9 cellular contexts compared by ENCODE assay signal in genomic region chr6:145372671-145373123, GRCh38.
DNase-seq lines count a peak whose midpoint lies in the region; ATAC-seq, FAIRE-seq and TF ChIP-seq lines count a peak whose summit lies in the region.
"Had no signal": no experiment of that assay in that cellular context is flagged by ENCODE, and none has a peak within 500 bp of the region (broad histone marks: within the 10 kb centered on the region; RNA-seq: fewer than 3 reads in every experiment).

No MANE protein-coding gene starts in this region.

- no peak for TF ChIP-seq CTCF in OCI-LY7 (conservative IDR thresholded peaks at IDR 0.05; ENCODE audit: low read length)
- TF ChIP-seq CTCF in kidney (IDR thresholded peaks at IDR 0.05; ENCODE audit: borderline replicate concordance, extremely low read depth, insufficient read depth) = no peak

- H4K20me1 ChIP-seq in OCI-LY7 (ENCODE audit: insufficient read depth, low read length) = no peaks in the 10 kb centered on the region

- H3K36me3 ChIP-seq in OCI-LY7 (ENCODE audit: insufficient read depth, low read length) = no peaks in the 10 kb centered on the region
- no peaks in the 10 kb centered on the region for H3K36me3 ChIP-seq in kidney (ENCODE audit: control insufficient read depth in 1 of 2, insufficient read depth in 2 of 2, low read length in 2 of 2)

- H3K9me3 ChIP-seq in OCI-LY7 (ENCODE audit: low read length) = no peaks in the 10 kb centered on the region
- peaks cover 0 to 6% of the 10 kb centered on the region in 2 donors for H3K9me3 ChIP-seq in kidney (ENCODE audit: control insufficient read depth in 1 of 2, low read length in 2 of 2)

- H2AFZ ChIP-seq in OCI-LY7 (ENCODE audit: low read length) = peak overlapping the region; percentile 23; the same call in 1 of the 2 replicates

- H3K4me3 ChIP-seq in OCI-LY7 (ENCODE audit: low read depth, low read length, poor library complexity, severe bottlenecking) = peak overlapping the region; percentile 30
- H3K4me3 ChIP-seq in kidney (ENCODE audit: low read length in 2 of 2) = no peak overlapping the region

- no TSS peak for BruUV-seq in OCI-LY7 (replicated peaks; lab: Mats Ljungman, UMichigan)

- no peaks in the 10 kb centered on the region for H3K79me2 ChIP-seq in OCI-LY7 (ENCODE audit: insufficient read depth, low read depth, low read length)

- intact Hi-C loops in OCI-LY7 (cut with micrococcal nuclease; ENCODE audit: unreplicated experiment) = no loop called here
- intact Hi-C loops in kidney (cut with DNase I) = no loop called here

- DNase-seq in OCI-LY7 (ENCODE audit: low spot score) = peak; percentile 20
- peak; percentile 2 for DNase-seq in glomerular visceral epithelial cell (ENCODE audit: extremely low spot score)
- DNase-seq in iPS-NIHi11 (ENCODE audit: low spot score) = no peak
- DNase-seq in cerebellar cortex (ENCODE audit: low spot score) = no peak
- DNase-seq in kidney = no peak
- no peak for DNase-seq in activated CD4-positive, CD25-positive, alpha-beta regulatory T cell treated with anti-CD3 and anti-CD28 coated beads, Interleukin-2, amount 50 U/mL, for 72 hours
- DNase-seq: naive thymus-derived CD8-positive, alpha-beta T cell had no signal

- H3K4me2 ChIP-seq in OCI-LY7 (ENCODE audit: low read length) = peak overlapping the region; percentile 44; the same call in 1 of the 2 replicates

- H3K4me1 ChIP-seq in OCI-LY7 (ENCODE audit: insufficient read depth, low read length, poor library complexity, severe bottlenecking) (no peaks in the 10 kb centered on the region), kidney (ENCODE audit: control insufficient read depth in 1 of 2, insufficient read depth in 1 of 2, low read depth in 1 of 2, low read length in 2 of 2) (no peaks in the 10 kb centered on the region)

- POLR2A ChIA-PET in OCI-LY7 (lab: Charles Lee) = interaction anchor here (0.6 to 0.7 kb wide), 3 partner anchors 25 to 1406 kb away, joined by 3 to 8 read pairs (median 3); no protein-coding TSS in a partner anchor

- CTCF ChIA-PET in OCI-LY7 (lab: Charles Lee; ENCODE audit: unreplicated experiment) = no interaction called here

- H3K27ac ChIP-seq in OCI-LY7 (ENCODE audit: low read depth, low read length, poor library complexity, severe bottlenecking) (no peak overlapping the region), kidney (ENCODE audit: low read depth in 2 of 2, low read length in 2 of 2) (no peak overlapping the region)

- H3K9ac ChIP-seq in kidney (ENCODE audit: low read length in 2 of 2) = no peak overlapping the region

- FAIRE-seq in kidney (lab: Jason Lieb, UNC) = no peak

- peak; percentile 98 for ATAC-seq in GM18868 (IDR thresholded peaks at IDR 0.05; ENCODE audit: unreplicated experiment)
- ATAC-seq in HG02623 (IDR thresholded peaks at IDR 0.05; ENCODE audit: unreplicated experiment) = peak; percentile 98

- no peaks in the 10 kb centered on the region for H3K9me2 ChIP-seq in OCI-LY7 (ENCODE audit: insufficient read depth, low read length)

Comparison
In these comparisons a context has a peak if more than half of its experiments do, and no peak if none do; other contexts are left out.
1. DNase-seq: peak in OCI-LY7 (single experiment) and glomerular visceral epithelial cell (single experiment); none in iPS-NIHi11 (single experiment), cerebellar cortex (single experiment), kidney (single experiment) and activated CD4-positive, CD25-positive, alpha-beta regulatory T cell treated with anti-CD3 and anti-CD28 coated beads, Interleukin-2, amount 50 U/mL, for 72 hours (single experiment).